8 cellular contexts compared by ENCODE assay signal in genomic region chr7:91474074-91474473, GRCh38.
"Had no signal": no experiment of that assay in that cellular context is flagged by ENCODE, and none has a peak within 500 bp of the region (broad histone marks: within the 10 kb centered on the region; RNA-seq: fewer than 3 reads in every experiment).

No MANE protein-coding gene starts in this region.

- ATAC-seq: GM12878 had no signal

- FAIRE-seq: G401.6, GM12878, GM12891, GM12892, GM18507, GM19239 had no signal

- DNase-seq: GDM1, GF-D8 had no signal

- H3K4me3 ChIP-seq: GM12878 had no signal
